ENCODE assay signal across 9 cellular contexts in the genomic region with DNA sequence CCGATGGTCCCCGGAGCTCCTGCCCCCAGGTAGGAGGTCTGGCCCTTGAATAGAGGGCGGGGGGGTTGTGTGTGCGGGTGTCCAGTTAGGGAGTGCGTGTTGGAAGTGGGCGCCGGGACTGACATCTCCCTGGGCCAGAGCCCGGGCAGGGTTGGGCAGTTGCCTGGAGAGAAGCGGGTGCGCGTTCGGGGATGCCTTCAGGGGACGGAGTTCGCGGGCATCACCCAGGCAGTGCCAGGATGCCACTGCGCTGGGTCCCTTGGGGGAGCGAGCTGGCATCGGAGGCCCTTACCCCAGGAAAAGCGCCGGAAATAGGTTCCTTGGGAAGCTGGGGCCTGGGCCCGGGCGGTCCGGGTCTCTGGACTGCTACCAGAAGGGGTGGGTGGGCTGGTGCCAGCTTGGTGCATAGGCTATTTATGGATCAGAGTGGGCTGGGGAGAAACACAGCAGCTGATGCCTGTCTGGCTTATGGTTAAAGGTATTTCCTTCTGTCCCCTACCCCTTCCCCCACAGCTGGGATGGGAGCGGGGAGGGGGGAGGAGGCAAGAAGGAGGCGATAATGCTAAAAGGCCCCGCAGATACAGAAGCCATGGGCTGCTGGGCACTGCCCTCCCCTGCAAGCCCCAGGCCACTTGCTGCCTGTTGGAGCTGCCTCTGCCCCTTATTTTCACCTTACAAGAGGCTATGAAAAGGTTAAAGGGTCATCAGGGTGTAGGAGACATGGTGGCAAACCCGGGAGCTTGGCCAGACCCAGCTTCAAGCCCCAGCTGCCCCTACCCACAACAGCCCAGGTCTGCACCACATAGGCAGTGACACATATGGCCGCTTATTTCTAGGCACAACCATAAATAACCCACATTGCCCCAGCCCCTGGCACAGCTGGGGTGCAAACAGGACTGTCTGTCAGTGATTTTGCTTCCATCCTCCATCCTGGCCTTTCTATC. TPM values are rescaled to one million over a fixed set of nuclear protein-coding genes. Genes with fewer than 3 reads are reported as not detected.
DNase-seq lines count a peak whose midpoint lies in the region; ATAC-seq and TF ChIP-seq lines count a peak whose summit lies in the region.
"Had no signal": no experiment of that assay in that cellular context is flagged by ENCODE, and none has a peak within 500 bp of the region (broad histone marks: within the 10 kb centered on the region; RNA-seq: fewer than 3 reads in every experiment).

No MANE protein-coding gene starts in this region.

- H3K27me3 Mint-ChIP-seq in activated CD8-positive, alpha-beta T cell treated with anti-CD3 and anti-CD28 coated beads, Interleukin-2, amount 10 ng/mL, durations not matched to agents 7 days and 5 days (ENCODE audit: low read depth): peaks cover 28% of the 10 kb centered on the region
- peaks cover 31% of the 10 kb centered on the region for H3K27me3 Mint-ChIP-seq in activated CD4-positive, alpha-beta T cell treated with anti-CD3 and anti-CD28 coated beads, Interleukin-2, amount 10 ng/mL, durations not matched to agents 7 days and 5 days
- H3K27me3 Mint-ChIP-seq in activated CD4-positive, alpha-beta T cell treated with anti-CD3 and anti-CD28 coated beads, Interleukin-2, amount 10 ng/mL, durations not matched to agents 24 days and 14 days: peaks cover 32% of the 10 kb centered on the region

- peaks cover 6% of the 10 kb centered on the region for H3K4me1 Mint-ChIP-seq in activated CD8-positive, alpha-beta T cell treated with anti-CD3 and anti-CD28 coated beads, Interleukin-2, amount 10 ng/mL, durations not matched to agents 7 days and 5 days (ENCODE audit: low read depth)
- peaks cover 6% of the 10 kb centered on the region for H3K4me1 Mint-ChIP-seq in activated CD4-positive, alpha-beta T cell treated with anti-CD3 and anti-CD28 coated beads, Interleukin-2, amount 10 ng/mL, durations not matched to agents 7 days and 5 days
- H3K4me1 Mint-ChIP-seq in activated CD4-positive, alpha-beta T cell treated with anti-CD3 and anti-CD28 coated beads, Interleukin-2, amount 10 ng/mL, durations not matched to agents 24 days and 14 days: peaks cover 2% of the 10 kb centered on the region

- H3K27ac Mint-ChIP-seq in activated CD8-positive, alpha-beta T cell treated with anti-CD3 and anti-CD28 coated beads, Interleukin-2, amount 10 ng/mL, durations not matched to agents 7 days and 5 days: no peak overlapping the region
- no peak overlapping the region for H3K27ac Mint-ChIP-seq in activated CD4-positive, alpha-beta T cell treated with anti-CD3 and anti-CD28 coated beads, Interleukin-2, amount 10 ng/mL, durations not matched to agents 7 days and 5 days
- no peak overlapping the region for H3K27ac Mint-ChIP-seq in activated CD4-positive, alpha-beta T cell treated with anti-CD3 and anti-CD28 coated beads, Interleukin-2, amount 10 ng/mL, durations not matched to agents 24 days and 14 days

- peaks cover 10 to 39% (median 22%) of the 10 kb centered on the region in 6 donors for H3K4me1 ChIP-seq in spleen

- TF ChIP-seq CTCF in spleen (IDR thresholded peaks at IDR 0.05 in 8 of 11, conservative IDR thresholded peaks at IDR 0.05 in 3 of 11): no peak

- WGBS in spleen, 5 donors: 38 to 62% (median 57%) methylated on average over 26 to 28 of the region's 28 CpGs

- H3K9me3 ChIP-seq in iPS-18c (ENCODE audit: control insufficient read depth, insufficient read depth, low read length) (peaks cover 3% of the 10 kb centered on the region), spleen (no peaks in the 10 kb centered on the region)

- peaks cover 0 to 46% (median 23%) of the 10 kb centered on the region in 7 donors for H3K27me3 ChIP-seq in spleen (replicated peaks in 1 of 7)

- H3K4me3 ChIP-seq in iPS-18c (ENCODE audit: insufficient read depth, low read depth, low read length): peak overlapping the region; percentile 78
- peak overlapping the region in 7 of 8 donors; percentile 31 to 69 (median 38) for H3K4me3 ChIP-seq in spleen

- POLR2A ChIA-PET in activated CD8-positive, alpha-beta T cell treated with anti-CD3 and anti-CD28 coated beads, Interleukin-2, amount 10 ng/mL, durations not matched to agents 7 days and 5 days (lab: Charles Lee): no interaction called here
- POLR2A ChIA-PET in activated CD4-positive, alpha-beta T cell treated with anti-CD3 and anti-CD28 coated beads, Interleukin-2, amount 10 ng/mL, durations not matched to agents 7 days and 5 days (lab: Charles Lee): no interaction called here

- H3K9me3 Mint-ChIP-seq in activated CD8-positive, alpha-beta T cell treated with anti-CD3 and anti-CD28 coated beads, Interleukin-2, amount 10 ng/mL, durations not matched to agents 7 days and 5 days (ENCODE audit: insufficient read depth): no peaks in the 10 kb centered on the region
- no peaks in the 10 kb centered on the region for H3K9me3 Mint-ChIP-seq in activated CD4-positive, alpha-beta T cell treated with anti-CD3 and anti-CD28 coated beads, Interleukin-2, amount 10 ng/mL, durations not matched to agents 7 days and 5 days
- H3K9me3 Mint-ChIP-seq in activated CD4-positive, alpha-beta T cell treated with anti-CD3 and anti-CD28 coated beads, Interleukin-2, amount 10 ng/mL, durations not matched to agents 24 days and 14 days: no peaks in the 10 kb centered on the region

- H3K36me3 ChIP-seq in spleen: no peaks in the 10 kb centered on the region

- H3K4me3 Mint-ChIP-seq in activated CD8-positive, alpha-beta T cell treated with anti-CD3 and anti-CD28 coated beads, Interleukin-2, amount 10 ng/mL, durations not matched to agents 7 days and 5 days: peak overlapping the region; percentile 25
- no peak overlapping the region for H3K4me3 Mint-ChIP-seq in activated CD4-positive, alpha-beta T cell treated with anti-CD3 and anti-CD28 coated beads, Interleukin-2, amount 10 ng/mL, durations not matched to agents 7 days and 5 days
- H3K4me3 Mint-ChIP-seq in activated CD4-positive, alpha-beta T cell treated with anti-CD3 and anti-CD28 coated beads, Interleukin-2, amount 10 ng/mL, durations not matched to agents 24 days and 14 days: no peak overlapping the region

- TF ChIP-seq POLR2A in spleen (IDR thresholded peaks at IDR 0.05): no peak

- DNase-seq in DMS53 (lab: John Stamatoyannopoulos, UW) (peak; percentile 56), DMS53 treated with DMSO at 0.1 percent for 48 hours (lab: John Stamatoyannopoulos, UW; ENCODE audit: unreplicated experiment) (no peak), spleen (peak; percentile 70)
- no peak for DNase-seq in activated CD8-positive, alpha-beta T cell treated with anti-CD3 and anti-CD28 coated beads, Interleukin-2, amount 10 ng/mL, durations not matched to agents 7 days and 5 days
- no peak for DNase-seq in activated CD4-positive, alpha-beta T cell treated with anti-CD3 and anti-CD28 coated beads, Interleukin-2, amount 10 ng/mL, durations not matched to agents 7 days and 5 days
- no peak for DNase-seq in activated CD4-positive, alpha-beta T cell treated with anti-CD3 and anti-CD28 coated beads, Interleukin-2, amount 10 ng/mL, durations not matched to agents 24 days and 14 days

- intact Hi-C loops in spleen (cut with DNase I; ENCODE audit: low total_unique reads): loop anchor here (10.0 kb wide), 1 partner anchor 118 kb away; no protein-coding TSS in a partner anchor
- intact Hi-C loops in activated CD4-positive, alpha-beta T cell treated with anti-CD3 and anti-CD28 coated beads, Interleukin-2, amount 10 ng/mL, durations not matched to agents 24 days and 14 days (cut with micrococcal nuclease): no loop called here

- CTCF ChIA-PET in activated CD8-positive, alpha-beta T cell treated with anti-CD3 and anti-CD28 coated beads, Interleukin-2, amount 10 ng/mL, durations not matched to agents 7 days and 5 days (lab: Charles Lee): interaction anchor here (1.2 kb wide), 1 partner anchor 143 kb away, joined by 4 read pairs; no protein-coding TSS in a partner anchor
- CTCF ChIA-PET in activated CD4-positive, alpha-beta T cell treated with anti-CD3 and anti-CD28 coated beads, Interleukin-2, amount 10 ng/mL, durations not matched to agents 7 days and 5 days (lab: Charles Lee): interaction anchor here (1.0 to 1.3 kb wide), 2 partner anchors 17 to 143 kb away, joined by 3 read pairs; no protein-coding TSS in a partner anchor

- H3K36me3 Mint-ChIP-seq in activated CD8-positive, alpha-beta T cell treated with anti-CD3 and anti-CD28 coated beads, Interleukin-2, amount 10 ng/mL, durations not matched to agents 7 days and 5 days (ENCODE audit: low read depth): no peaks in the 10 kb centered on the region
- H3K36me3 Mint-ChIP-seq in activated CD4-positive, alpha-beta T cell treated with anti-CD3 and anti-CD28 coated beads, Interleukin-2, amount 10 ng/mL, durations not matched to agents 7 days and 5 days (ENCODE audit: low read depth): no peaks in the 10 kb centered on the region
- H3K36me3 Mint-ChIP-seq in activated CD4-positive, alpha-beta T cell treated with anti-CD3 and anti-CD28 coated beads, Interleukin-2, amount 10 ng/mL, durations not matched to agents 24 days and 14 days (ENCODE audit: low read depth): no peaks in the 10 kb centered on the region

- H3K27ac ChIP-seq in spleen: no peak overlapping the region

- no peak for ATAC-seq in activated CD8-positive, alpha-beta T cell treated with anti-CD3 and anti-CD28 coated beads, Interleukin-2, amount 10 ng/mL, durations not matched to agents 7 days and 5 days
- ATAC-seq in GM19452 (IDR thresholded peaks at IDR 0.05; ENCODE audit: unreplicated experiment): no peak

RNA-seq across cellular contexts. Expression of a gene that starts 0.6 kb away (rescaled TPM):
- total RNA-seq in activated CD8-positive, alpha-beta T cell treated with anti-CD3 and anti-CD28 coated beads, Interleukin-2, amount 10 ng/mL, durations not matched to agents 7 days and 5 days: 1 to 10 TPM; 1.4 to 1.9 TPM
- 1 to 10 TPM in 6 of 7 donors, under 1 TPM in 1; 0.66 to 1.9 (median 1.3) TPM for total RNA-seq in spleen
- polyA plus RNA-seq in spleen: 1 to 10 TPM in 1 of 3 donors, under 1 TPM in 2; 0.67 to 2.8 (median 0.86) TPM
- total RNA-seq in activated CD4-positive, alpha-beta T cell treated with anti-CD3 and anti-CD28 coated beads, Interleukin-2, amount 10 ng/mL, durations not matched to agents 7 days and 5 days: 1 to 10 TPM; 1.6 to 1.7 TPM
- not detected in 2 replicates for total RNA-seq in activated CD4-positive, alpha-beta T cell treated with anti-CD3 and anti-CD28 coated beads, Interleukin-2, amount 10 ng/mL, durations not matched to agents 24 days and 14 days
- total RNA-seq: A172 had no signal

RNA-seq across cellular contexts. Expression of a gene that starts 40.6 kb away (rescaled TPM):
- total RNA-seq in activated CD8-positive, alpha-beta T cell treated with anti-CD3 and anti-CD28 coated beads, Interleukin-2, amount 10 ng/mL, durations not matched to agents 7 days and 5 days: 1,000 to 10,000 TPM; 1,272 to 1,289 TPM
- 1,000 to 10,000 TPM; 1,033 to 2,189 (median 1,131) TPM for total RNA-seq in spleen
- polyA plus RNA-seq in spleen: 1,000 to 10,000 TPM; 3,993 to 4,934 (median 4,074) TPM
- 1,000 to 10,000 TPM; 1,606 to 1,644 TPM for total RNA-seq in activated CD4-positive, alpha-beta T cell treated with anti-CD3 and anti-CD28 coated beads, Interleukin-2, amount 10 ng/mL, durations not matched to agents 7 days and 5 days
- 1,681 and 1,689 TPM in 2 replicates for total RNA-seq in activated CD4-positive, alpha-beta T cell treated with anti-CD3 and anti-CD28 coated beads, Interleukin-2, amount 10 ng/mL, durations not matched to agents 24 days and 14 days

Comparison
In these comparisons a context has a peak if more than half of its experiments do, and no peak if none do; other contexts are left out.
1. DNase-seq: peak in DMS53 (single experiment) and spleen (single experiment); none in DMS53 treated with DMSO at 0.1 percent for 48 hours (single experiment), activated CD8-positive, alpha-beta T cell treated with anti-CD3 and anti-CD28 coated beads, Interleukin-2, amount 10 ng/mL, durations not matched to agents 7 days and 5 days (single experiment), activated CD4-positive, alpha-beta T cell treated with anti-CD3 and anti-CD28 coated beads, Interleukin-2, amount 10 ng/mL, durations not matched to agents 7 days and 5 days (single experiment) and activated CD4-positive, alpha-beta T cell treated with anti-CD3 and anti-CD28 coated beads, Interleukin-2, amount 10 ng/mL, durations not matched to agents 24 days and 14 days (single experiment).